Comparison of ENCODE assay signal across 8 cellular contexts in genomic region chr17:58513913-58514794, GRCh38. TPM values are rescaled to one million over a fixed set of nuclear protein-coding genes. Genes with fewer than 3 reads are reported as not detected.
A peak's percentile ranks its signal among the peaks of the same experiment; 100 is the strongest.
DNase-seq lines count a peak whose midpoint lies in the region; ATAC-seq and TF ChIP-seq lines count a peak whose summit lies in the region.

Gene MTMR4 (minus strand): TSS chr17:58514638. CDS start chr17:58514407, 231 bp downstream.

- peaks cover 22% of the 10 kb centered on the region for H3K36me3 Mint-ChIP-seq in HFFc6 (ENCODE audit: low read depth)
- H3K36me3 Mint-ChIP-seq in chondrocyte (ENCODE audit: low read depth), result peaks cover 15% of the 10 kb centered on the region

- no peaks in the 10 kb centered on the region for H3K27me3 ChIP-seq in kidney epithelial cell (ENCODE audit: control insufficient read depth, insufficient read depth, low read length)

- H3K27me3 Mint-ChIP-seq in HFFc6 (ENCODE audit: insufficient read depth) (peaks cover 2% of the 10 kb centered on the region), chondrocyte (ENCODE audit: low read depth) (no peaks in the 10 kb centered on the region)

- H3K4me3 Mint-ChIP-seq in HFFc6 (peak within 1 kb of the TSS; percentile 91), chondrocyte (ENCODE audit: unreplicated experiment) (peak within 1 kb of the TSS; percentile 82)

- H3K9me3 Mint-ChIP-seq in HFFc6, result no peaks in the 10 kb centered on the region
- H3K9me3 Mint-ChIP-seq in chondrocyte (ENCODE audit: low read depth), result no peaks in the 10 kb centered on the region

- peak within 1 kb of the TSS; percentile 77 for H3K27ac Mint-ChIP-seq in HFFc6
- peak within 1 kb of the TSS; percentile 56 for H3K27ac Mint-ChIP-seq in chondrocyte (ENCODE audit: unreplicated experiment)

- H3K36me3 ChIP-seq in kidney epithelial cell (ENCODE audit: control insufficient read depth, insufficient read depth, low read length), result peaks cover 3% of the 10 kb centered on the region

- peaks cover 36% of the 10 kb centered on the region for H3K4me1 Mint-ChIP-seq in HFFc6 (ENCODE audit: low read depth)
- peaks cover 39% of the 10 kb centered on the region for H3K4me1 Mint-ChIP-seq in chondrocyte (ENCODE audit: low read depth)

- DNase-seq in CD1c-positive myeloid dendritic cell (ENCODE audit: extremely low spot score) (peak; percentile 70), HFFc6 (peak; percentile 41), NCI-H446 (lab: John Stamatoyannopoulos, UW) (peak; percentile 48 to 87), chondrocyte (ENCODE audit: low spot score) (no peak), kidney epithelial cell (ENCODE audit: low read depth) (no peak)
- DNase-seq in activated CD4-positive, alpha-beta T cell treated with anti-CD3 and anti-CD28 coated beads for 24 hours (ENCODE audit: low read depth in 2 of 2), result peak; percentile 60 to 68
- DNase-seq in stimulated activated CD4-positive, alpha-beta T cell treated with anti-CD3 and anti-CD28 coated beads, Interleukin-15, amount 100 ng/mL, for 1 hour (ENCODE audit: low read depth in 1 of 2, low spot score in 1 of 2), result peak; percentile 55 to 69

- H3K4me3 ChIP-seq in kidney epithelial cell (ENCODE audit: low read depth, low read length), result peak within 1 kb of the TSS; percentile 76

- TF ChIP-seq CTCF in HFFc6 (IDR thresholded peaks at IDR 0.05) (no peak), chondrocyte (IDR thresholded peaks at IDR 0.05) (no peak), kidney epithelial cell (IDR thresholded peaks at IDR 0.05; ENCODE audit: insufficient read depth, low read length, poor library complexity, severe bottlenecking) (no peak)

- no peak for ATAC-seq in GM21717 (IDR thresholded peaks at IDR 0.05; ENCODE audit: unreplicated experiment)

RNA-seq across cellular contexts. Expression of gene MTMR4, which starts in this region (rescaled TPM):
- 10 to 100 TPM; 25.3 to 32.2 (median 28.2) TPM for total RNA-seq in HFFc6 (2021; fragmentation: NEBNext Ultra II Directional; extraction: Animal tissue kit (Norgen Biotek cat#: 25700))
- total RNA-seq in chondrocyte (26.7 to 31.4 TPM (median 30.2 TPM) in 3 replicates), kidney epithelial cell (46.3 and 51.2 TPM in 2 replicates)

Comparison
In these comparisons a context has a peak if more than half of its experiments do, and no peak if none do; other contexts are left out.
1. DNase-seq: peak in CD1c-positive myeloid dendritic cell (single experiment), HFFc6 (single experiment), NCI-H446 (2 of 2), activated CD4-positive, alpha-beta T cell treated with anti-CD3 and anti-CD28 coated beads for 24 hours (2 of 2) and stimulated activated CD4-positive, alpha-beta T cell treated with anti-CD3 and anti-CD28 coated beads, Interleukin-15, amount 100 ng/mL, for 1 hour (2 of 2); none in chondrocyte (single experiment) and kidney epithelial cell (single experiment).